ENCODE assay signal across 8 cellular contexts in genomic region chr6:29723666-29724588, GRCh38. TPM values are rescaled to one million over a fixed set of nuclear protein-coding genes. Genes with fewer than 3 reads are reported as not detected.
DNase-seq lines count a peak whose midpoint lies in the region; ATAC-seq and TF ChIP-seq lines count a peak whose summit lies in the region.

No MANE protein-coding gene starts in this region.

- H3K27me3 Mint-ChIP-seq in activated naive CD4-positive, alpha-beta T cell treated with anti-CD3 and anti-CD28 coated beads for 36 hours (ENCODE audit: low read depth) = no peaks in the 10 kb centered on the region

- H3K27ac ChIP-seq in AG04450 (ENCODE audit: low read depth, low read length) = no peak overlapping the region

- peaks cover 57% of the 10 kb centered on the region for H3K4me1 Mint-ChIP-seq in activated naive CD4-positive, alpha-beta T cell treated with anti-CD3 and anti-CD28 coated beads for 36 hours (ENCODE audit: low read depth)

- peaks cover 17% of the 10 kb centered on the region for H3K27me3 ChIP-seq in AG04450 (ENCODE audit: control insufficient read depth, insufficient read depth, low read length)

- peak; percentile 37 for ATAC-seq in GM19463 (IDR thresholded peaks at IDR 0.05; ENCODE audit: unreplicated experiment)
- ATAC-seq in left cardiac atrium = peak; percentile 70 to 80

- TF ChIP-seq CTCF in AG04450 (IDR thresholded peaks at IDR 0.05; ENCODE audit: low read depth, low read length) = no peak

- H3K9me3 Mint-ChIP-seq in activated naive CD4-positive, alpha-beta T cell treated with anti-CD3 and anti-CD28 coated beads for 36 hours = no peaks in the 10 kb centered on the region

- DNase-seq in AG04450 (ENCODE audit: low read depth, low spot score) = no peak
- DNase-seq in NK-92 treated with Interleukin-12 subunit alpha and Interleukin-12 subunit beta, amount 100 ng/mL, for 24 hours (lab: John Stamatoyannopoulos, UW) = peak; percentile 35
- peak; percentile 87 for DNase-seq in activated naive CD4-positive, alpha-beta T cell treated with anti-CD3 and anti-CD28 coated beads for 36 hours
- peak; percentile 46 for DNase-seq in left cardiac atrium
- no peak for DNase-seq in skeletal muscle cell (ENCODE audit: low read depth)
- no peak for DNase-seq in NCI-H187 treated with DMSO at 0.1 percent for 48 hours (lab: John Stamatoyannopoulos, UW)
- DNase-seq in NCI-H2196 treated with DMSO at 0.1 percent for 48 hours (lab: John Stamatoyannopoulos, UW; ENCODE audit: unreplicated experiment) = no peak

- H3K27ac Mint-ChIP-seq in activated naive CD4-positive, alpha-beta T cell treated with anti-CD3 and anti-CD28 coated beads for 36 hours = peak overlapping the region; percentile 97

- CTCF ChIA-PET in AG04450 (lab: Charles Lee) = no interaction called here
- CTCF ChIA-PET in activated naive CD4-positive, alpha-beta T cell treated with anti-CD3 and anti-CD28 coated beads for 36 hours (lab: Charles Lee) = no interaction called here

- POLR2A ChIA-PET in AG04450 (lab: Yijun Ruan, JAX) = interaction anchor here (0.6 kb wide), 1 partner anchor 30 kb away, joined by 7 read pairs; no protein-coding TSS in a partner anchor

- H3K4me3 Mint-ChIP-seq in activated naive CD4-positive, alpha-beta T cell treated with anti-CD3 and anti-CD28 coated beads for 36 hours = peak overlapping the region; percentile 90

- intact Hi-C loops in activated naive CD4-positive, alpha-beta T cell treated with anti-CD3 and anti-CD28 coated beads for 36 hours (cut with micrococcal nuclease) = loop anchor here (1.0 to 5.0 kb wide), 6 partner anchors 25 to 337 kb away; partner anchors contain the start of genes HLA-A and POLR1H
- intact Hi-C loops in left cardiac atrium (cut with DNase I) = no loop called here

- peaks cover 6% of the 10 kb centered on the region; the same call in 1 of the 2 replicates for H3K9me3 ChIP-seq in AG04450 (ENCODE audit: control insufficient read depth, insufficient read depth, low read length)

- peak overlapping the region; percentile 17; the same call in 1 of the 2 replicates for H3K4me3 ChIP-seq in AG04450 (ENCODE audit: low read depth, low read length)
- peak overlapping the region; percentile 36 for H3K4me3 ChIP-seq in skeletal muscle cell (ENCODE audit: low read depth, low read length)

- H3K36me3 Mint-ChIP-seq in activated naive CD4-positive, alpha-beta T cell treated with anti-CD3 and anti-CD28 coated beads for 36 hours (ENCODE audit: low read depth) = peaks cover 48% of the 10 kb centered on the region

RNA-seq across cellular contexts. Expression of gene HLA-F, which starts 0.7 kb away (rescaled TPM):
- 0.12 TPM in 1 of 2 replicates, not detected in the other for polyA plus RNA-seq in AG04450 (2011; rRNA removed)
- not detected in 2 replicates for polyA minus RNA-seq in AG04450 (2011; rRNA and poly(A)+ RNA removed)
- total RNA-seq in activated naive CD4-positive, alpha-beta T cell treated with anti-CD3 and anti-CD28 coated beads for 36 hours = 100 to 1,000 TPM; 282 to 310 TPM
- 10 to 100 TPM; 41.8 to 51.6 TPM for total RNA-seq in left cardiac atrium

RNA-seq across cellular contexts. Expression of gene ZFP57, which starts 43.0 kb away (rescaled TPM):
- not detected in 2 replicates for polyA plus RNA-seq in AG04450 (2011; rRNA removed)
- not detected in 2 replicates for polyA minus RNA-seq in AG04450 (2011; rRNA and poly(A)+ RNA removed)
- not detected for total RNA-seq in activated naive CD4-positive, alpha-beta T cell treated with anti-CD3 and anti-CD28 coated beads for 36 hours
- total RNA-seq in left cardiac atrium = under 1 TPM; 0.24 to 0.50 TPM

Comparison
In these comparisons a context has a peak if more than half of its experiments do, and no peak if none do; other contexts are left out.
1. DNase-seq: peak in NK-92 treated with Interleukin-12 subunit alpha and Interleukin-12 subunit beta, amount 100 ng/mL, for 24 hours (single experiment), activated naive CD4-positive, alpha-beta T cell treated with anti-CD3 and anti-CD28 coated beads for 36 hours (single experiment) and left cardiac atrium (single experiment); none in AG04450 (single experiment), skeletal muscle cell (single experiment), NCI-H187 treated with DMSO at 0.1 percent for 48 hours (single experiment) and NCI-H2196 treated with DMSO at 0.1 percent for 48 hours (single experiment).
2. RNA of gene HLA-F, which starts 0.7 kb away (total RNA-seq): 282 to 310 TPM in activated naive CD4-positive, alpha-beta T cell treated with anti-CD3 and anti-CD28 coated beads for 36 hours; 41.8 to 51.6 TPM in left cardiac atrium; every median in the first group is over 4 times any median in the second.